24 cellular contexts compared by ENCODE assay signal in the genomic region with DNA sequence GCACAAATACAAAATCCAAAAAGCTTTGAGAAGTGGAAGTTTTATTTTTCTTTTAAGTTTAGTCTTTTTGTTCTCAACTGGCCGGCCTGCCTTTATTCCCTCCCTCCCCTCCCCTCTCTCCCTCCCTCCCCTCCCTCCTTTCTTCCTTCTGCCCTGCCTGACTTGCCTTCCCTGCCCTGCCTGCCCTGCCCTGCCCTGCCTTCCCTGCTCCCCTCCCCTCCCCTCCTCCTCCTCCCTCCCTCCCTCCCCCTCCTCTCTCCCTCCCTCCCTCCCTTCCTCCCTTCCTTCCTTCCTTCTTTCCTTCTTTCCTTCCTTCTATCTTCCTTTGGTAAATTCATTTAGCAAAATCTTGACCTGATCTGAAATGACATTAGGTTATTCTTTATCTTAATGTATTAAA.
"Had no signal": no experiment of that assay in that cellular context is flagged by ENCODE, and none has a peak within 500 bp of the region (broad histone marks: within the 10 kb centered on the region; RNA-seq: fewer than 3 reads in every experiment).

No MANE protein-coding gene starts in this region.

- FAIRE-seq: keratinocyte, pancreas, small intestine had no signal

- H3K4me3 ChIP-seq: left lung, lower lobe of right lung, pancreas, prostate gland, sigmoid colon, spleen, suprapubic skin, thoracic aorta, tibial nerve, uterus had no signal

- DNase-seq: kidney glomerular epithelial cell; left cardiac atrium; left lung; lower lobe of right lung; mammary epithelial cell; mesenchymal stem cell; naive thymus-derived CD8-positive, alpha-beta T cell; nucleus accumbens; pancreas; posterior cingulate gyrus; retina; right cardiac atrium; sigmoid colon; small intestine; spleen; stimulated activated CD4-positive, alpha-beta T cell treated with anti-CD3 and anti-CD28 coated beads, Interleukin-4, amount 100 ng/mL, for 24 hours; stimulated activated naive CD4-positive, alpha-beta T cell; uterus had no signal

- ATAC-seq: left cardiac atrium; left lung; lower lobe of right lung; naive thymus-derived CD8-positive, alpha-beta T cell; pancreas; right cardiac atrium; stimulated activated effector memory CD8-positive, alpha-beta T cell treated with anti-CD3 and anti-CD28 coated beads, Interleukin-12 subunit alpha, Interleukin-12 subunit beta, amount 100 ng/mL, for 72 hours had no signal

- H3K27ac ChIP-seq: left lung, lower lobe of right lung, pancreas, prostate gland, sigmoid colon, spleen, suprapubic skin, thoracic aorta, tibial nerve, uterus had no signal

- H3K9me3 ChIP-seq: left lung, lower lobe of right lung, pancreas, prostate gland, sigmoid colon, spleen, suprapubic skin, thoracic aorta, tibial nerve, uterus had no signal

- H3K36me3 ChIP-seq: left lung, lower lobe of right lung, pancreas, prostate gland, sigmoid colon, spleen, suprapubic skin, thoracic aorta, tibial nerve, uterus had no signal

- H3K4me1 ChIP-seq: left lung, pancreas, prostate gland, sigmoid colon, uterus had no signal

- H3K27me3 ChIP-seq: left lung, pancreas, sigmoid colon, spleen, suprapubic skin, tibial nerve, uterus had no signal
